Comparison of ENCODE assay signal across 22 cellular contexts in genomic region chr2:31965094-31965493, GRCh38. TPM values are rescaled to one million over a fixed set of nuclear protein-coding genes. Genes with fewer than 3 reads are reported as not detected.
DNase-seq lines count a peak whose midpoint lies in the region; ATAC-seq, FAIRE-seq and TF ChIP-seq lines count a peak whose summit lies in the region.
"Had no signal": no experiment of that assay in that cellular context is flagged by ENCODE, and none has a peak within 500 bp of the region (broad histone marks: within the 10 kb centered on the region; RNA-seq: fewer than 3 reads in every experiment).

No MANE protein-coding gene starts in this region.

- peak overlapping the region; percentile 15 for H3K27ac Mint-ChIP-seq in Caco-2 (ENCODE audit: unreplicated experiment)
- peak overlapping the region; percentile 52; the same call in 1 of the 2 replicates for H3K27ac Mint-ChIP-seq in GM23338
- H3K27ac Mint-ChIP-seq in nephron progenitor cell = peak overlapping the region; percentile 78
- H3K27ac Mint-ChIP-seq in type B pancreatic cell = no peak overlapping the region
- no peak overlapping the region for H3K27ac Mint-ChIP-seq in progenitor cell of endocrine pancreas

- H3K9me3 Mint-ChIP-seq in Caco-2 (ENCODE audit: unreplicated experiment) = no peaks in the 10 kb centered on the region
- no peaks in the 10 kb centered on the region for H3K9me3 Mint-ChIP-seq in GM23338
- no peaks in the 10 kb centered on the region for H3K9me3 Mint-ChIP-seq in nephron progenitor cell
- no peaks in the 10 kb centered on the region for H3K9me3 Mint-ChIP-seq in type B pancreatic cell
- no peaks in the 10 kb centered on the region for H3K9me3 Mint-ChIP-seq in progenitor cell of endocrine pancreas (ENCODE audit: low read depth)
- H3K9me3 Mint-ChIP-seq: CD4-positive, alpha-beta memory T cell had no signal

- DNase-seq in Caco-2 (no peak), GM23338 (ENCODE audit: low spot score) (no peak), GM12878 (ENCODE audit: low read depth, low spot score) (no peak), nephron progenitor cell (no peak), type B pancreatic cell (ENCODE audit: extremely low spot score, unreplicated experiment) (no peak), HPDE6-E6E7 (ENCODE audit: extremely low spot score) (no peak), vagina (ENCODE audit: extremely low spot score in 2 of 2) (no peak), progenitor cell of endocrine pancreas (ENCODE audit: low spot score, unreplicated experiment) (no peak)
- DNase-seq: ACHN; BE2C; C1 segment of cervical spinal cord; CD4-positive, alpha-beta memory T cell; DMS 273 treated with DMSO at 0.1 percent for 48 hours; DMS53; DND-41; EL; GOT3; H7 had no signal

- H3K4me1 ChIP-seq in Caco-2 (peaks cover 11% of the 10 kb centered on the region), GM23338 (ENCODE audit: insufficient read depth) (no peaks in the 10 kb centered on the region), GM12878 (ENCODE audit: control insufficient read depth, insufficient read depth, low read length) (peaks cover 12% of the 10 kb centered on the region), vagina (peaks cover 6% of the 10 kb centered on the region)
- H3K4me1 ChIP-seq: BE2C had no signal

- no peaks in the 10 kb centered on the region for H3K9me3 ChIP-seq in Caco-2
- peaks cover 1% of the 10 kb centered on the region; the same call in 2 of the 3 replicates for H3K9me3 ChIP-seq in GM12878 (replicated peaks; ENCODE audit: control insufficient read depth, insufficient read depth, low read length)
- no peaks in the 10 kb centered on the region for H3K9me3 ChIP-seq in vagina
- H3K9me3 ChIP-seq: BE2C had no signal

- TF ChIP-seq EP300 in GM12878 (IDR thresholded peaks at IDR 0.05; ENCODE audit: borderline replicate concordance in 1 of 2, control insufficient read depth in 1 of 2, low read depth in 2 of 2, low read length in 2 of 2) = no peak

- SMC1A ChIA-PET in GM12878 (lab: Charles Lee; ENCODE audit: uncharacterized antibody, unreplicated experiment) = no interaction called here

- no peak overlapping the region for H3K4me3 ChIP-seq in Caco-2 (ENCODE audit: low read depth, low read length)
- H3K4me3 ChIP-seq in GM23338 = no peak overlapping the region
- no peak overlapping the region for H3K4me3 ChIP-seq in GM12878
- H3K4me3 ChIP-seq in vagina = no peak overlapping the region

- no peak for FAIRE-seq in GM12878 (lab: Jason Lieb, UNC)
- FAIRE-seq: A204.1, GM12891, GM18507 had no signal

- RAD21 ChIA-PET in GM12878 (lab: Charles Lee; ENCODE audit: unreplicated experiment) = interaction anchor here (1.0 kb wide), 1 partner anchor 9 kb away, joined by 4 read pairs; no protein-coding TSS in a partner anchor

- intact Hi-C loops in Caco-2 (cut with micrococcal nuclease; ENCODE audit: unreplicated experiment) (no loop called here), GM12878 (cut with micrococcal nuclease; ENCODE audit: unreplicated experiment) (loop anchor here (5.0 kb wide), 1 partner anchor 42 kb away; no protein-coding TSS in a partner anchor), vagina (cut with DNase I) (no loop called here)

- H3K27me3 Mint-ChIP-seq in Caco-2 (ENCODE audit: insufficient read depth, unreplicated experiment) = no peaks in the 10 kb centered on the region
- H3K27me3 Mint-ChIP-seq in GM23338 (ENCODE audit: insufficient read depth, low read depth, poor library complexity) = no peaks in the 10 kb centered on the region
- no peaks in the 10 kb centered on the region for H3K27me3 Mint-ChIP-seq in nephron progenitor cell (ENCODE audit: low read depth, poor library complexity)
- no peaks in the 10 kb centered on the region for H3K27me3 Mint-ChIP-seq in type B pancreatic cell
- H3K27me3 Mint-ChIP-seq in progenitor cell of endocrine pancreas = no peaks in the 10 kb centered on the region
- H3K27me3 Mint-ChIP-seq: CD4-positive, alpha-beta memory T cell had no signal

- no peaks in the 10 kb centered on the region for H3K9me2 ChIP-seq in GM23338 (ENCODE audit: insufficient read depth)

- H3K9ac ChIP-seq in GM12878 (ENCODE audit: control insufficient read depth, insufficient read depth, low read length) = no peak overlapping the region

- 93% methylated on average over 5 of the region's 5 CpGs for WGBS in GM12878 (ENCODE audit: insufficient coverage, insufficient replicate concordance, low lambda C conversion rate, missing lambda C conversion rate)

- H3K4me1 Mint-ChIP-seq in Caco-2 (ENCODE audit: low read depth, unreplicated experiment) = peaks cover 16% of the 10 kb centered on the region
- no peaks in the 10 kb centered on the region for H3K4me1 Mint-ChIP-seq in GM23338
- no peaks in the 10 kb centered on the region for H3K4me1 Mint-ChIP-seq in nephron progenitor cell
- no peaks in the 10 kb centered on the region for H3K4me1 Mint-ChIP-seq in type B pancreatic cell (ENCODE audit: unreplicated experiment)
- peaks cover 5% of the 10 kb centered on the region for H3K4me1 Mint-ChIP-seq in progenitor cell of endocrine pancreas (ENCODE audit: low read depth)

- peaks cover 19% of the 10 kb centered on the region for H3K36me3 Mint-ChIP-seq in Caco-2 (ENCODE audit: insufficient read depth, unreplicated experiment)
- H3K36me3 Mint-ChIP-seq in GM23338 (ENCODE audit: low read depth) = no peaks in the 10 kb centered on the region
- H3K36me3 Mint-ChIP-seq in nephron progenitor cell (ENCODE audit: low read depth) = peaks cover 13% of the 10 kb centered on the region
- H3K36me3 Mint-ChIP-seq in type B pancreatic cell = peaks cover 7% of the 10 kb centered on the region
- no peaks in the 10 kb centered on the region for H3K36me3 Mint-ChIP-seq in progenitor cell of endocrine pancreas (ENCODE audit: insufficient read depth)

- H2AFZ ChIP-seq in GM23338 (no peak overlapping the region), GM12878 (ENCODE audit: control insufficient read depth, low read depth, low read length) (no peak overlapping the region)

- TF ChIP-seq RAD21 in GM12878 (IDR thresholded peaks at IDR 0.05; ENCODE audit: insufficient read depth, low read depth, low read length) = no peak

- ATAC-seq in GM23338 = no peak
- ATAC-seq in GM12878 = no peak
- ATAC-seq: HCT116 had no signal

- H3K27me3 ChIP-seq in Caco-2 (replicated peaks; ENCODE audit: control insufficient read depth, insufficient read depth, low read length) = no peaks in the 10 kb centered on the region
- H3K27me3 ChIP-seq in GM23338 (ENCODE audit: insufficient read depth) = no peaks in the 10 kb centered on the region
- H3K27me3 ChIP-seq in GM12878 (replicated peaks in 1 of 2; ENCODE audit: control insufficient read depth in 2 of 2, insufficient read depth in 2 of 2, low read length in 1 of 2) = no peaks in the 10 kb centered on the region
- no peaks in the 10 kb centered on the region for H3K27me3 ChIP-seq in vagina
- H3K27me3 ChIP-seq: BE2C had no signal

- CTCF ChIA-PET in Caco-2 (lab: Charles Lee) (no interaction called here), GM12878 (lab: Yijun Ruan, JAX) (no interaction called here)

- H4K20me1 ChIP-seq in GM23338 (replicated peaks; ENCODE audit: insufficient read depth) = peaks cover 14% of the 10 kb centered on the region; the same call in 1 of the 2 replicates
- no peaks in the 10 kb centered on the region for H4K20me1 ChIP-seq in GM12878 (ENCODE audit: control insufficient read depth, insufficient read depth)

- no peaks in the 10 kb centered on the region; the same call in 1 of the 2 replicates for H3F3A ChIP-seq in GM23338 (replicated peaks; ENCODE audit: low read depth)

- no TSS peak for BruUV-seq in Caco-2 (replicated peaks; lab: Mats Ljungman, UMichigan)
- no TSS peak for BruUV-seq in GM12878 (replicated peaks; lab: Mats Ljungman, UMichigan)

- TF ChIP-seq CTCF in Caco-2 (IDR thresholded peaks at IDR 0.05; ENCODE audit: insufficient read depth in 1 of 2, low read depth in 1 of 2, low read length in 1 of 2, severe bottlenecking in 1 of 2, unreplicated experiment in 1 of 2) (no peak), GM23338 (conservative IDR thresholded peaks at IDR 0.05; ENCODE audit: low read depth in 2 of 2) (no peak), GM12878 (IDR thresholded peaks at IDR 0.05 in 2 of 3, conservative IDR thresholded peaks at IDR 0.05 in 1 of 3; ENCODE audit: control insufficient read depth in 2 of 3, extremely low read depth in 1 of 3, insufficient read depth in 1 of 3, low read depth in 3 of 3, low read length in 3 of 3) (no peak), nephron progenitor cell (IDR thresholded peaks at IDR 0.05) (no peak), type B pancreatic cell (conservative IDR thresholded peaks at IDR 0.05) (no peak), vagina (IDR thresholded peaks at IDR 0.05) (no peak), progenitor cell of endocrine pancreas (IDR thresholded peaks at IDR 0.05; ENCODE audit: unreplicated experiment) (no peak)

- POLR2A ChIA-PET in Caco-2 (lab: Charles Lee) = no interaction called here
- POLR2A ChIA-PET in GM12878 (lab: Charles Lee) = interaction anchor here (1.3 kb wide), 1 partner anchor 13 kb away, joined by 3 read pairs; no protein-coding TSS in a partner anchor

- H3K27ac ChIP-seq in GM23338 (ENCODE audit: low read depth) = no peak overlapping the region
- H3K27ac ChIP-seq in GM12878 (ENCODE audit: control insufficient read depth, insufficient read depth) = no peak overlapping the region
- H3K27ac ChIP-seq in vagina = no peak overlapping the region

- H3K4me3 Mint-ChIP-seq in Caco-2 (ENCODE audit: unreplicated experiment) = no peak overlapping the region
- no peak overlapping the region for H3K4me3 Mint-ChIP-seq in GM23338
- H3K4me3 Mint-ChIP-seq in nephron progenitor cell = no peak overlapping the region
- no peak overlapping the region for H3K4me3 Mint-ChIP-seq in type B pancreatic cell
- H3K4me3 Mint-ChIP-seq in progenitor cell of endocrine pancreas (ENCODE audit: low read depth) = no peak overlapping the region
- H3K4me3 Mint-ChIP-seq: CD4-positive, alpha-beta memory T cell had no signal

- H3K36me3 ChIP-seq in Caco-2 (ENCODE audit: control insufficient read depth, insufficient read depth, low read length) = no peaks in the 10 kb centered on the region; the same call in 1 of the 2 replicates
- H3K36me3 ChIP-seq in GM23338 (ENCODE audit: insufficient read depth) = no peaks in the 10 kb centered on the region
- peaks cover 0 to 6% of the 10 kb centered on the region in 2 experiments; a peak in 1 of 4 replicates for H3K36me3 ChIP-seq in GM12878 (ENCODE audit: control insufficient read depth in 2 of 2, insufficient read depth in 2 of 2, low read length in 1 of 2)
- no peaks in the 10 kb centered on the region for H3K36me3 ChIP-seq in vagina
- H3K36me3 ChIP-seq: BE2C had no signal

- in situ Hi-C loops in GM12878 (cut with MboI) = no loop called here

- TF ChIP-seq POLR2A in GM12878 (IDR thresholded peaks at IDR 0.05; ENCODE audit: low read depth, low read length) = no peak
- no peak for TF ChIP-seq POLR2A in vagina (IDR thresholded peaks at IDR 0.05)

- H3K79me2 ChIP-seq in GM23338 (replicated peaks; ENCODE audit: insufficient read depth) (peaks cover 97% of the 10 kb centered on the region), GM12878 (ENCODE audit: control insufficient read depth, insufficient read depth, low read length) (peaks cover 64% of the 10 kb centered on the region)

- H3K4me2 ChIP-seq in GM23338 (no peak overlapping the region), GM12878 (ENCODE audit: control insufficient read depth, insufficient read depth) (no peak overlapping the region)

RNA-seq across cellular contexts. Expression of gene MEMO1, which starts 45.7 kb away (rescaled TPM):
- total RNA-seq in Caco-2 (2022) = 75.9 and 79.0 TPM in 2 replicates
- total RNA-seq in GM23338 (2014; rRNA removed; shearing (Covaris generic)) = 37.3 and 39.1 TPM in 2 replicates
- polyA plus RNA-seq in GM23338 (2016; fragmentation: Nextera tagmentation; extraction: Ambion mirVana) = 67.0 and 72.4 TPM in 2 replicates
- 61.0 and 68.9 TPM in 2 replicates for total RNA-seq in GM12878 (2013; cell fraction: nucleolus; rRNA removed)
- total RNA-seq in GM12878 (2014; rRNA removed) = 39.5 and 39.8 TPM in 2 replicates
- total RNA-seq in GM12878 (2014; rRNA removed; fragmentation: Illumina TruSeq; extraction: Trizol) = 62.6 and 66.1 TPM in 2 replicates
- total RNA-seq in GM12878 (2021) = 66.7 and 68.4 TPM in 2 replicates
- 37.4 TPM for polyA plus RNA-seq in GM12878 (2011; ENCODE audit: low read depth)
- 79.6 and 91.7 TPM in 2 replicates for polyA plus RNA-seq in GM12878 (2011; rRNA removed)
- polyA plus RNA-seq in GM12878 (2011; cell fraction: cytosol; rRNA removed) = 37.9 and 50.4 TPM in 2 replicates
- 44.6 and 47.1 TPM in 2 replicates for polyA plus RNA-seq in GM12878 (2011; cell fraction: nucleus; rRNA removed)
- 42.1 and 51.1 TPM in 2 replicates for polyA plus RNA-seq in GM12878 (2012)
- polyA plus RNA-seq in GM12878 (2014; fragmentation: Illumina TruSeq; extraction: Trizol) = 67.7 and 70.4 TPM in 2 replicates
- 10 to 100 TPM; 73.9 to 99.1 TPM for polyA plus RNA-seq in GM12878 (2014; fragmentation: Nextera tagmentation; extraction: Ambion mirVana)
- polyA plus RNA-seq in GM12878 (2014; rRNA removed) = 69.6 and 74.9 TPM in 2 replicates
- polyA plus RNA-seq in GM12878 (2016; fragmentation: Nextera tagmentation; extraction: Ambion mirVana) = 10 to 100 TPM; 68.2 to 79.9 TPM
- 58.7 and 61.4 TPM in 2 replicates for polyA minus RNA-seq in GM12878 (2011; rRNA and poly(A)+ RNA removed)
- polyA minus RNA-seq in GM12878 (2011; cell fraction: cytosol; rRNA and poly(A)+ RNA removed) = 21.1 and 23.0 TPM in 2 replicates
- polyA minus RNA-seq in GM12878 (2011; cell fraction: nucleus; rRNA and poly(A)+ RNA removed) = 24.7 and 40.9 TPM in 2 replicates
- total RNA-seq in type B pancreatic cell (ENCODE audit: low replicate concordance) = 45.0 and 48.5 TPM in 2 replicates
- total RNA-seq in vagina = 36.3 TPM
- total RNA-seq in progenitor cell of endocrine pancreas = 52.3 and 55.6 TPM in 2 replicates

Comparison
In these comparisons a context has a peak if more than half of its experiments do, and no peak if none do; other contexts are left out.
1. H3K27ac Mint-ChIP-seq: peak in Caco-2 (single experiment), GM23338 (single experiment) and nephron progenitor cell (single experiment); none in type B pancreatic cell (single experiment) and progenitor cell of endocrine pancreas (single experiment).